Comparison of ENCODE assay signal across 10 cellular contexts in the genomic region with DNA sequence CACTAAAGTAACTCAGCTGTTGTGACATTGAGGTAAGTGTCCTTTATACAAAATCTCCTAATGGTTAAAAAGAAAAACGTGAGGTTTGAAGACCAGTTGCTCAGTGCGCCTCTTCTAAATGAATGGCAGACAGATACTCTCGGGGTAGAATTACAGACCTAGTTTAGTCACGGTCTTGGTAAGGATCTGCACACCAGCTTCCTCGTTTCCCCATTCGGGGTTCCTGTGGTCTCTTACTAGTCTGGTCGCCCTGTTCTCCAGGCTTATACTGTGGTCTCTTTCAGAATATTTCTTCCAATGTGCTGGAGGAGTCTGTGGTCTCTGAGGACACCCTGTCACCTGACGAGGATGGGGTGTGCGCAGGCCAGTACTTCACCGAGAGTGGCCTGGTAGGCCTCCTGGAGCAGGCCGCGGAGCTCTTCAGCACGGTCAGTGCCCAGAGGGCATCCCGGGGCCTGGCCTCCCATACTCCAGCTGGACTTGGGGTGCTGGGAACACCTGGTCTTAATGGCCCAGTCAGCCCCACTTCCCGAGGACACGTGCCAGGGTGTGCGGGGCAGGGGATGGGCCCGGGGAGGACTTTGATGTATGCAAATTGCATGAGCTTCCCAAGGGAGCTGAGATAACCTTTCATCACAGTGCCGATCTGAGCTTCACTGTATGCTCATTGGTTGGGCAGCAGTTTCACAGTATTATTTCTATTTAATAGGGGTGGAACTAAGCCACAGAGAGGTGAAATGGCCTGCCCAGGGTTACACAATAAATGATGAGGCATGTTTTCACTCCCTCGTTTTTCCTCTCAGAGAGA.
DNase-seq lines count a peak whose midpoint lies in the region; ATAC-seq, FAIRE-seq and TF ChIP-seq lines count a peak whose summit lies in the region.
"Had no signal": no experiment of that assay in that cellular context is flagged by ENCODE, and none has a peak within 500 bp of the region (broad histone marks: within the 10 kb centered on the region; RNA-seq: fewer than 3 reads in every experiment).

No MANE protein-coding gene starts in this region.

- FAIRE-seq in HepG2 (lab: Jason Lieb, UNC), result no peak

- H2AFZ ChIP-seq in HepG2 (ENCODE audit: low read length), result no peak overlapping the region

- no peaks in the 10 kb centered on the region for H3K79me2 ChIP-seq in HepG2 (ENCODE audit: insufficient read depth, low read length)

- TF ChIP-seq CTCF in right lobe of liver (IDR thresholded peaks at IDR 0.05), result no peak
- no peak for TF ChIP-seq CTCF in HepG2 (CRISPR knock-in tag; IDR thresholded peaks at IDR 0.05)
- TF ChIP-seq CTCF in heart left ventricle (IDR thresholded peaks at IDR 0.05), result no peak

- H3K36me3 ChIP-seq in right lobe of liver (peaks cover 0 to 2% (median 0%) of the 10 kb centered on the region in 4 donors), HepG2 (replicated peaks in 1 of 2; ENCODE audit: control insufficient read depth in 1 of 2, insufficient read depth in 2 of 2, low read length in 2 of 2) (no peaks in the 10 kb centered on the region), heart left ventricle (peaks cover 0 to 99% (median 0%) of the 10 kb centered on the region in 9 donors)

- no peaks in the 10 kb centered on the region for H3K27me3 ChIP-seq in right lobe of liver
- H3K27me3 ChIP-seq in HepG2 (ENCODE audit: control insufficient read depth in 1 of 2, insufficient read depth in 2 of 2, low read length in 2 of 2), result no peaks in the 10 kb centered on the region
- H3K27me3 ChIP-seq in heart left ventricle, result no peaks in the 10 kb centered on the region

- DNase-seq in right lobe of liver (peak in 1 of 3 donors; percentile 19), HepG2 (ENCODE audit: low spot score) (no peak), heart left ventricle (peak in 1 of 5 donors; percentile 50), renal cortical epithelial cell (ENCODE audit: low read depth) (peak; percentile 30), DMS153 treated with DMSO at 0.1 percent for 48 hours (lab: John Stamatoyannopoulos, UW; ENCODE audit: unreplicated experiment) (no peak), NCI-H82 (lab: John Stamatoyannopoulos, UW) (no peak)
- DNase-seq: effector CD4-positive, alpha-beta T cell; OCI-M1 had no signal

- TF ChIP-seq RAD21 in HepG2 (CRISPR knock-in tag; IDR thresholded peaks at IDR 0.05), result no peak

- no peak for TF ChIP-seq EP300 in HepG2 (IDR thresholded peaks at IDR 0.05; ENCODE audit: low read depth in 2 of 2, low read length in 2 of 2)
- TF ChIP-seq EP300 in HepG2 (CRISPR knock-in tag; IDR thresholded peaks at IDR 0.05; ENCODE audit: borderline replicate concordance), result no peak

- CTCF ChIA-PET in HepG2 (lab: Yijun Ruan, JAX; ENCODE audit: low intra/inter-chr PET ratio, low total read pairs), result no interaction called here

- in situ Hi-C loops in HepG2 (cut with HindIII; ENCODE audit: extremely low pct_ligation_motif_present, low pct_unique_long_range_greater_than_20kb), result no loop called here

- H3K4me3 ChIP-seq in right lobe of liver (no peak overlapping the region), HepG2 (replicated peaks in 1 of 3; ENCODE audit: insufficient read depth in 1 of 3, low read depth in 2 of 3, low read length in 3 of 3) (no peak overlapping the region), heart left ventricle (no peak overlapping the region)

- no peak overlapping the region for H3K9ac ChIP-seq in HepG2 (ENCODE audit: insufficient read depth, low read depth, low read length)

- WGBS in right lobe of liver (ENCODE audit: insufficient coverage, low coverage, low lambda C conversion rate, missing lambda C conversion rate), result 61% methylated on average over 11 of the region's 20 CpGs
- 41% methylated on average over 12 of the region's 20 CpGs for WGBS in HepG2 (ENCODE audit: low lambda C conversion rate)
- WGBS in heart left ventricle, 4 donors, result 80 to 83% (median 82%) methylated on average over 17 to 20 of the region's 20 CpGs

- H3K4me2 ChIP-seq in HepG2 (ENCODE audit: low read depth, low read length), result no peak overlapping the region

- POLR2A ChIA-PET in HepG2 (lab: Yijun Ruan, JAX), result no interaction called here

- no peaks in the 10 kb centered on the region for H4K20me1 ChIP-seq in HepG2 (ENCODE audit: insufficient read depth, low read length)

- no peak for TF ChIP-seq POLR2A in right lobe of liver (IDR thresholded peaks at IDR 0.05)
- TF ChIP-seq POLR2A in HepG2 (IDR thresholded peaks at IDR 0.05; ENCODE audit: insufficient read depth in 1 of 2, low read depth in 2 of 2, low read length in 2 of 2), result no peak
- TF ChIP-seq POLR2A in heart left ventricle (IDR thresholded peaks at IDR 0.05), result no peak

- peak in 3 of 4 donors; percentile 18 to 45 (median 35) for ATAC-seq in right lobe of liver
- no peak; the same call in 2 of the 3 replicates for ATAC-seq in HepG2
- ATAC-seq in heart left ventricle, result peak; percentile 11 to 84 (median 52)
- ATAC-seq in HG02610 (IDR thresholded peaks at IDR 0.05; ENCODE audit: unreplicated experiment), result no peak
- no peak for ATAC-seq in GM21825 (IDR thresholded peaks at IDR 0.05; ENCODE audit: unreplicated experiment)

- no TSS peak for BruUV-seq in HepG2 (replicated peaks; lab: Mats Ljungman, UMichigan)

- intact Hi-C loops in right lobe of liver (cut with DNase I), result no loop called here
- intact Hi-C loops in HepG2 (cut with micrococcal nuclease; ENCODE audit: unreplicated experiment), result no loop called here
- intact Hi-C loops in heart left ventricle (cut with DNase I), result loop anchor here in 3 of 10 donors (5.0 to 10.0 kb wide), 3 partner anchors 56 to 106 kb away; a partner anchor contains a TSS

- peak overlapping the region in 1 of 3 donors; percentile 39 for H3K27ac ChIP-seq in right lobe of liver
- H3K27ac ChIP-seq in HepG2 (ENCODE audit: extremely low read length, insufficient read depth, low read length), result no peak overlapping the region
- peak overlapping the region in 5 of 12 donors; percentile 43 to 61 (median 57) for H3K27ac ChIP-seq in heart left ventricle

- H3K4me1 ChIP-seq in right lobe of liver (no peaks in the 10 kb centered on the region), HepG2 (ENCODE audit: insufficient read depth, low read length) (no peaks in the 10 kb centered on the region), heart left ventricle (peaks cover 0 to 20% (median 4%) of the 10 kb centered on the region in 12 donors)

- H3K9me3 ChIP-seq in right lobe of liver (no peaks in the 10 kb centered on the region), HepG2 (ENCODE audit: low read length) (no peaks in the 10 kb centered on the region), heart left ventricle (no peaks in the 10 kb centered on the region)

TF ChIP-seq in HepG2, 621 proteins besides CTCF, POLR2A, EP300 and RAD21:
- TF ChIP-seq PHF8 (CRISPR knock-in tag; IDR thresholded peaks at IDR 0.05), result no peak
- no peak for TF ChIP-seq ZBTB7A (CRISPR knock-in tag; IDR thresholded peaks at IDR 0.05)
- TF ChIP-seq KLF9 (CRISPR knock-in tag; IDR thresholded peaks at IDR 0.05; ENCODE audit: low read depth), result no peak
- TF ChIP-seq AKAP8 (CRISPR knock-in tag; IDR thresholded peaks at IDR 0.05), result no peak
- TF ChIP-seq CENPT (CRISPR knock-in tag; IDR thresholded peaks at IDR 0.05; ENCODE audit: low read depth), result no peak
- TF ChIP-seq MEIS1 (CRISPR knock-in tag; IDR thresholded peaks at IDR 0.05; ENCODE audit: borderline replicate concordance), result no peak
- no peak for TF ChIP-seq SOX6 (IDR thresholded peaks at IDR 0.05)
- TF ChIP-seq SOX6 (CRISPR knock-in tag; IDR thresholded peaks at IDR 0.05), result no peak

Comparison
In these comparisons a context has a peak if more than half of its experiments do, and no peak if none do; other contexts are left out.
1. ATAC-seq: peak in right lobe of liver (3 of 4) and heart left ventricle (4 of 4); none in HepG2 (single experiment), HG02610 (single experiment) and GM21825 (single experiment).